Comparison of ENCODE assay signal across 21 cellular contexts in the genomic region with DNA sequence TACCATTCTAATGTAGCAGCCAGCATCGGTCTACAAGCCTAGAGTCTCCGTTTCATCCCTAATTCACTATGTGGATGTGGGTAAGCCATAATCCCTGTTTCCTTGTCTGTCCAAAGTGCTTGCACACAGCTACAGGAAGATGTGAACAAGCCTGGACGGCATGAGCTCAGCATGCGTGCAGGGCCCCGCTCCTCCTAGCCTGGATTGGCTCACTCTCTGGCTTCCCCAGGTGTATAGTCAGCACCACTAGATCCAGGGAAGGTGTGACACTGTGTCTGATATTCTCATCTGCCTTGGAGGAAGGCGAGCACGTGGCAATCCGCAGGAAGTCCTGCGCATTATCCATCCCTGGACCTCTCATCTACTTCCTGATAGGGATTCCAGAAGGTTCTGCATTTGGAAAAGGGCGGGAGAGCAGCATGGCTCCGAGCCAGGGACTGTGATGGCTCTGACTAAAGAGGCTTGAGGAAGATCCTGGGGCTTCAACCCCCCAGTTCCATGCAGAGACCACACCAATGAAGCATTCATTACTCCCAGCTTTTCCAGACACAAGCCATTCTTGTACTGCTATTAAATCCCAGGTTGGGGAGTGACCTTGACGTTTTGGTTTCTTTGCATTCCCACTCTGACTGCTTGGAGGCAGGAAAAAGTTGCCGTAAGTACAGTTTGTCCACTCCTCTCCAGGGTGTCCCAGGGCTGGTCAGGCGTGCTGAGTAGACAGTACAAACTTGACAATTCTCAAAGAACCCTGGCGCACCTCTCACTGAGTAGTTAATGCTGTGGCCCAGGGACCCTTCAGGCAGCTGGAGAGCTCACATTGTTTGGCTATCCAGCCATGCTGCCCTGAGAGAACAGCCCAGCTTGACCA.
"Had no signal": no experiment of that assay in that cellular context is flagged by ENCODE, and none has a peak within 500 bp of the region (broad histone marks: within the 10 kb centered on the region; RNA-seq: fewer than 3 reads in every experiment).

No MANE protein-coding gene starts in this region.

- H3K27me3 ChIP-seq: cardiac muscle cell had no signal

- H3K36me3 ChIP-seq: cardiac muscle cell had no signal

- H3K27ac ChIP-seq: cardiac muscle cell had no signal

- H3K4me3 ChIP-seq: cardiac muscle cell had no signal

- ATAC-seq: activated CD8-positive, alpha-beta T cell treated with anti-CD3 and anti-CD28 coated beads, Interleukin-2, amount 10 ng/mL, durations not matched to agents 7 days and 5 days; Panc1; WTC11 had no signal

- FAIRE-seq: astrocyte had no signal

- DNase-seq: activated CD4-positive, alpha-beta T cell treated with anti-CD3 and anti-CD28 coated beads for 48 hours; activated CD4-positive, alpha-beta T cell treated with anti-CD3 and anti-CD28 coated beads, Interleukin-2, amount 50 U/mL, for 4 hours; activated CD4-positive, CD25-positive, alpha-beta regulatory T cell treated with anti-CD3 and anti-CD28 coated beads, Interleukin-2, amount 50 U/mL, for 72 hours; activated CD8-positive, alpha-beta memory T cell treated with anti-CD3 and anti-CD28 coated beads, Interleukin-2, amount 50 U/mL, for 48 hours; activated CD8-positive, alpha-beta T cell treated with anti-CD3 and anti-CD28 coated beads, Interleukin-2, amount 10 ng/mL, durations not matched to agents 7 days and 5 days; activated T-cell treated with anti-CD3 and anti-CD28 coated beads, Interleukin-2, amount 50 U/mL, for 1 hour; KG1; NCI-H1092; NCI-H1417; NCI-H2029; NCI-H2107; NCI-H510A treated with DMSO at 0.1 percent for 48 hours; NCI-H69; NK-92 treated with Interleukin-12 subunit alpha and Interleukin-12 subunit beta, amount 100 ng/mL, for 24 hours; OCI-M1; RPMI8226; SHP77 treated with DMSO at 0.1 percent for 48 hours had no signal
